ENCODE assay signal across 23 cellular contexts in genomic region chr4:67234296-67234695, GRCh38.
DNase-seq lines count a peak whose midpoint lies in the region; TF ChIP-seq lines count a peak whose summit lies in the region.
"Had no signal": no experiment of that assay in that cellular context is flagged by ENCODE, and none has a peak within 500 bp of the region (broad histone marks: within the 10 kb centered on the region; RNA-seq: fewer than 3 reads in every experiment).

No MANE protein-coding gene starts in this region.

- H3K4me3 ChIP-seq in fibroblast of pulmonary artery (replicated peaks; ENCODE audit: low read depth, low read length), result no peak overlapping the region
- H3K4me3 ChIP-seq: gastrocnemius medialis, lung had no signal

- TF ChIP-seq CTCF in fibroblast of pulmonary artery (IDR thresholded peaks at IDR 0.05; ENCODE audit: low read length, missing control alignments) (no peak), mesothelial cell of epicardium (IDR thresholded peaks at IDR 0.05; ENCODE audit: unreplicated experiment) (no peak)

- DNase-seq in ACHN (peak; percentile 71), M059J (ENCODE audit: low read depth) (peak; percentile 16), fibroblast of pulmonary artery (ENCODE audit: low read depth) (peak; percentile 8), mesothelial cell of epicardium (ENCODE audit: low spot score in 2 of 2, unreplicated experiment in 2 of 2) (no peak), G401 (ENCODE audit: low spot score) (no peak), hypothalamus (lab: John Stamatoyannopoulos, UW) (no peak), GM19238 (ENCODE audit: insufficient read length, low spot score) (no peak)
- DNase-seq in stimulated activated CD4-positive, alpha-beta T cell treated with anti-CD3 and anti-CD28 coated beads, Interleukin-4, amount 100 ng/mL, for 4 hours, result no peak
- DNase-seq: activated naive CD4-positive, alpha-beta T cell treated with anti-CD3 and anti-CD28 coated beads, Interleukin-2, amount 50 U/mL, for 16 hours; DMS153; gastrocnemius medialis; IMR-90; naive B cell; NCI-H1092 treated with DMSO at 0.1 percent for 48 hours; NCI-H2081; NCI-H345; occipital lobe; T-helper 9 cell had no signal

- H3K27ac Mint-ChIP-seq in mesothelial cell of epicardium, result peak overlapping the region; percentile 66
- H3K27ac Mint-ChIP-seq: activated T-helper 1 cell treated with anti-CD3 and anti-CD28 coated beads, Interleukin-12 subunit alpha, Interleukin-12 subunit beta, Interleukin-2, Interleukin-4 antibody, amounts not matched to agents 30 ng/mL and 10 ng/mL and 1 ng/mL, durations not matched to agents 14 hours and 24 hours and 36 hours; B cell; naive B cell; stimulated activated effector memory CD8-positive, alpha-beta T cell treated with anti-CD3 and anti-CD28 coated beads, Interleukin-12 subunit alpha, Interleukin-12 subunit beta, amount 100 ng/mL, for 72 hours; WTC11 had no signal

- no peaks in the 10 kb centered on the region for H3K9me3 Mint-ChIP-seq in mesothelial cell of epicardium
- H3K9me3 Mint-ChIP-seq: activated T-helper 1 cell treated with anti-CD3 and anti-CD28 coated beads, Interleukin-12 subunit alpha, Interleukin-12 subunit beta, Interleukin-2, Interleukin-4 antibody, amounts not matched to agents 30 ng/mL and 10 ng/mL and 1 ng/mL, durations not matched to agents 14 hours and 24 hours and 36 hours; naive B cell; stimulated activated effector memory CD8-positive, alpha-beta T cell treated with anti-CD3 and anti-CD28 coated beads, Interleukin-12 subunit alpha, Interleukin-12 subunit beta, amount 100 ng/mL, for 72 hours had no signal

- peaks cover 6% of the 10 kb centered on the region for H3K4me1 Mint-ChIP-seq in mesothelial cell of epicardium
- H3K4me1 Mint-ChIP-seq: B cell; naive B cell; stimulated activated effector memory CD8-positive, alpha-beta T cell treated with anti-CD3 and anti-CD28 coated beads, Interleukin-12 subunit alpha, Interleukin-12 subunit beta, amount 100 ng/mL, for 72 hours; WTC11 had no signal

- H3K27me3 Mint-ChIP-seq in mesothelial cell of epicardium (ENCODE audit: low read depth), result no peaks in the 10 kb centered on the region
- H3K27me3 Mint-ChIP-seq: B cell had no signal

- no peak overlapping the region for H3K4me3 Mint-ChIP-seq in mesothelial cell of epicardium
- H3K4me3 Mint-ChIP-seq: activated T-helper 1 cell treated with anti-CD3 and anti-CD28 coated beads, Interleukin-12 subunit alpha, Interleukin-12 subunit beta, Interleukin-2, Interleukin-4 antibody, amounts not matched to agents 30 ng/mL and 10 ng/mL and 1 ng/mL, durations not matched to agents 14 hours and 24 hours and 36 hours; B cell; naive B cell; stimulated activated effector memory CD8-positive, alpha-beta T cell treated with anti-CD3 and anti-CD28 coated beads, Interleukin-12 subunit alpha, Interleukin-12 subunit beta, amount 100 ng/mL, for 72 hours; WTC11 had no signal

- in situ Hi-C loops in ACHN (cut with HindIII; ENCODE audit: low pct_ligation_motif_present, low pct_unique_long_range_greater_than_20kb, low sequenced_read_pairs), result no loop called here
- in situ Hi-C loops in G401 (cut with HindIII; ENCODE audit: low sequenced_read_pairs), result no loop called here

- H3K36me3 Mint-ChIP-seq in mesothelial cell of epicardium, result no peaks in the 10 kb centered on the region
- H3K36me3 Mint-ChIP-seq: naive B cell; stimulated activated effector memory CD8-positive, alpha-beta T cell treated with anti-CD3 and anti-CD28 coated beads, Interleukin-12 subunit alpha, Interleukin-12 subunit beta, amount 100 ng/mL, for 72 hours; WTC11 had no signal

Comparison
In these comparisons a context has a peak if more than half of its experiments do, and no peak if none do; other contexts are left out.
1. DNase-seq: peak in ACHN (single experiment), M059J (single experiment) and fibroblast of pulmonary artery (single experiment); none in mesothelial cell of epicardium (0 of 2), stimulated activated CD4-positive, alpha-beta T cell treated with anti-CD3 and anti-CD28 coated beads, Interleukin-4, amount 100 ng/mL, for 4 hours (0 of 2), G401 (single experiment), hypothalamus (0 of 51) and GM19238 (single experiment).